Comparison of ENCODE assay signal across 20 cellular contexts in genomic region chr6:9583946-9584345, GRCh38.
DNase-seq lines count a peak whose midpoint lies in the region; ATAC-seq, FAIRE-seq and TF ChIP-seq lines count a peak whose summit lies in the region.
"Had no signal": no experiment of that assay in that cellular context is flagged by ENCODE, and none has a peak within 500 bp of the region (broad histone marks: within the 10 kb centered on the region; RNA-seq: fewer than 3 reads in every experiment).

No MANE protein-coding gene starts in this region.

- no peaks in the 10 kb centered on the region for H3F3A ChIP-seq in GM23248 (ENCODE audit: insufficient read depth)

- no peaks in the 10 kb centered on the region for H3K27me3 ChIP-seq in GM23248 (replicated peaks; ENCODE audit: insufficient read depth)
- no peaks in the 10 kb centered on the region for H3K27me3 ChIP-seq in RWPE2 (ENCODE audit: insufficient read depth, poor library complexity, severe bottlenecking)
- H3K27me3 ChIP-seq in small intestine (ENCODE audit: control insufficient read depth in 2 of 2, insufficient read depth in 2 of 2, low read length in 2 of 2): no peaks in the 10 kb centered on the region
- H3K27me3 ChIP-seq in right atrium auricular region: no peaks in the 10 kb centered on the region
- H3K27me3 ChIP-seq: BLaER1 treated with 17β-estradiol and CSF1 and Interleukin-3, amounts not matched to agents 10 nM and 100 nM; Peyer's patch had no signal

- H3K27ac ChIP-seq in C4-2B (no peak overlapping the region), GM23248 (no peak overlapping the region), RWPE2 (ENCODE audit: poor library complexity, severe bottlenecking) (no peak overlapping the region), small intestine (ENCODE audit: low read depth in 1 of 2, low read length in 1 of 2) (no peak overlapping the region), right atrium auricular region (no peak overlapping the region), substantia nigra (ENCODE audit: low read depth, low read length, poor library complexity, severe bottlenecking) (no peak overlapping the region)
- H3K27ac ChIP-seq: A549; BLaER1 treated with 17β-estradiol and CSF1 and Interleukin-3, amounts not matched to agents 10 nM and 100 nM; Peyer's patch had no signal

- WGBS in GM23248 (ENCODE audit: low coverage in 1 of 2, low lambda C conversion rate in 2 of 2, missing lambda C conversion rate in 2 of 2), 2 experiments: 89 to 96% methylated on average over 1 of the region's 1 CpG
- WGBS in small intestine, 3 donors: 65 to 81% (median 70%) methylated on average over 1 of the region's 1 CpG

- in situ Hi-C loops in GM23248 (cut with MboI): no loop called here

- ATAC-seq in RWPE2 (ENCODE audit: low read depth) (peak; percentile 19; the same call in 1 of the 3 replicates), HG03378 (IDR thresholded peaks at IDR 0.05; ENCODE audit: unreplicated experiment) (no peak)
- ATAC-seq: A549, Right ventricle myocardium inferior had no signal

- no peaks in the 10 kb centered on the region for H3K9me3 ChIP-seq in GM23248 (ENCODE audit: low read depth)
- no peaks in the 10 kb centered on the region for H3K9me3 ChIP-seq in RWPE2 (ENCODE audit: severe bottlenecking)
- no peaks in the 10 kb centered on the region for H3K9me3 ChIP-seq in small intestine (ENCODE audit: control insufficient read depth, low read depth)
- no peaks in the 10 kb centered on the region for H3K9me3 ChIP-seq in right atrium auricular region
- H3K9me3 ChIP-seq: A549; BLaER1 treated with 17β-estradiol and CSF1 and Interleukin-3, amounts not matched to agents 10 nM and 100 nM; Peyer's patch had no signal

- H3K4me1 ChIP-seq in GM23248 (ENCODE audit: insufficient read depth) (no peaks in the 10 kb centered on the region; the same call in 1 of the 2 replicates), RWPE2 (ENCODE audit: insufficient read depth, poor library complexity, severe bottlenecking) (no peaks in the 10 kb centered on the region), small intestine (ENCODE audit: control insufficient read depth in 2 of 2, insufficient read depth in 1 of 2, low read depth in 1 of 2, low read length in 1 of 2) (no peaks in the 10 kb centered on the region), right atrium auricular region (no peaks in the 10 kb centered on the region)
- H3K4me1 ChIP-seq: A549; BLaER1 treated with 17β-estradiol and CSF1 and Interleukin-3, amounts not matched to agents 10 nM and 100 nM; Peyer's patch had no signal

- H2AFZ ChIP-seq in GM23248: 0 out of 2 replicates have a peak overlapping the region, but pooled peaks have one; percentile 14

- no peak for FAIRE-seq in small intestine (lab: Jason Lieb, UNC)
- FAIRE-seq: A549, G401.6 had no signal

- no peak overlapping the region for H3K4me2 ChIP-seq in GM23248 (ENCODE audit: unreplicated experiment)
- H3K4me2 ChIP-seq: A549; BLaER1 treated with 17β-estradiol and CSF1 and Interleukin-3, amounts not matched to agents 10 nM and 100 nM had no signal

- no peaks in the 10 kb centered on the region for H3K79me2 ChIP-seq in GM23248 (ENCODE audit: insufficient read depth)

- no peak overlapping the region for H3K9ac ChIP-seq in GM23248
- H3K9ac ChIP-seq: BLaER1 treated with 17β-estradiol and CSF1 and Interleukin-3, amounts not matched to agents 10 nM and 100 nM had no signal

- TF ChIP-seq CTCF in C4-2B (conservative IDR thresholded peaks at IDR 0.05): peak; percentile 32
- no peak for TF ChIP-seq CTCF in RWPE2 (IDR thresholded peaks at IDR 0.05; ENCODE audit: poor library complexity, severe bottlenecking)
- peak; percentile 11 for TF ChIP-seq CTCF in epithelial cell of proximal tubule (conservative IDR thresholded peaks at IDR 0.05; ENCODE audit: low read depth, low read length)
- TF ChIP-seq CTCF in right atrium auricular region (IDR thresholded peaks at IDR 0.05): no peak

- H4K20me1 ChIP-seq in GM23248 (ENCODE audit: insufficient read depth): no peaks in the 10 kb centered on the region
- H4K20me1 ChIP-seq: BLaER1 treated with 17β-estradiol and CSF1 and Interleukin-3, amounts not matched to agents 10 nM and 100 nM had no signal

- peak; percentile 6 for DNase-seq in GM23248
- no peak for DNase-seq in RWPE2 (ENCODE audit: low spot score)
- DNase-seq in epithelial cell of proximal tubule (ENCODE audit: low read depth): peak; percentile 4
- no peak for DNase-seq in small intestine
- DNase-seq in right atrium auricular region (ENCODE audit: low spot score): no peak
- DNase-seq in substantia nigra (lab: John Stamatoyannopoulos, UW): no peak
- DNase-seq: DMS79, HFFc6, KG1, NCI-H1105 treated with DMSO at 0.1 percent for 48 hours, NCI-H1694, NCI-H2081 treated with DMSO at 0.1 percent for 48 hours, NCI-H446 treated with DMSO at 0.1 percent for 48 hours, Peyer's patch had no signal

- no peaks in the 10 kb centered on the region for H3K36me3 ChIP-seq in GM23248 (ENCODE audit: low read depth)
- H3K36me3 ChIP-seq in RWPE2 (ENCODE audit: low read depth): no peaks in the 10 kb centered on the region
- no peaks in the 10 kb centered on the region for H3K36me3 ChIP-seq in small intestine (ENCODE audit: control insufficient read depth in 2 of 2, insufficient read depth in 2 of 2, low read length in 2 of 2)
- H3K36me3 ChIP-seq in right atrium auricular region: no peaks in the 10 kb centered on the region
- H3K36me3 ChIP-seq: BLaER1 treated with 17β-estradiol and CSF1 and Interleukin-3, amounts not matched to agents 10 nM and 100 nM; Peyer's patch had no signal

- H3K4me3 ChIP-seq in GM23248 (no peak overlapping the region), RWPE2 (ENCODE audit: severe bottlenecking) (no peak overlapping the region), epithelial cell of proximal tubule (ENCODE audit: low read depth, low read length) (no peak overlapping the region), small intestine (ENCODE audit: low read depth in 1 of 2, low read length in 2 of 2) (no peak overlapping the region), right atrium auricular region (no peak overlapping the region)
- H3K4me3 ChIP-seq: A549; BLaER1 treated with 17β-estradiol and CSF1 and Interleukin-3, amounts not matched to agents 10 nM and 100 nM; Peyer's patch had no signal

- H3K9me2 ChIP-seq in GM23248 (ENCODE audit: insufficient read depth): no peaks in the 10 kb centered on the region

Comparison
In these comparisons a context has a peak if more than half of its experiments do, and no peak if none do; other contexts are left out.
1. CTCF ChIP-seq: peak in C4-2B (single experiment) and epithelial cell of proximal tubule (single experiment); none in RWPE2 (single experiment) and right atrium auricular region (0 of 2).
2. DNase-seq: peak in GM23248 (single experiment) and epithelial cell of proximal tubule (single experiment); none in RWPE2 (single experiment), small intestine (single experiment), right atrium auricular region (single experiment) and substantia nigra (0 of 49).